Comparison of ENCODE assay signal across 19 cellular contexts in genomic region chr2:223700221-223700620, GRCh38.
A peak's percentile ranks its signal among the peaks of the same experiment; 100 is the strongest.
DNase-seq lines count a peak whose midpoint lies in the region; ATAC-seq, FAIRE-seq and TF ChIP-seq lines count a peak whose summit lies in the region.
"Had no signal": no experiment of that assay in that cellular context is flagged by ENCODE, and none has a peak within 500 bp of the region (broad histone marks: within the 10 kb centered on the region; RNA-seq: fewer than 3 reads in every experiment).

No MANE protein-coding gene starts in this region.

- peak; percentile 38 for FAIRE-seq in TTC549 (lab: Jason Lieb, UNC)

- peaks cover 9% of the 10 kb centered on the region for H3K36me3 Mint-ChIP-seq in MCF 10A (ENCODE audit: insufficient read depth, unreplicated experiment)

- intact Hi-C loops in MCF 10A (cut with micrococcal nuclease) (no loop called here), breast epithelium (cut with DNase I; ENCODE audit: low total_unique reads) (no loop called here), head of caudate nucleus (cut with DNase I) (no loop called here)

- DNase-seq in MCF 10A (ENCODE audit: unreplicated experiment), result no peak
- no peak for DNase-seq in breast epithelium (ENCODE audit: low spot score in 2 of 2)
- peak; percentile 20 for DNase-seq in iris pigment epithelial cell (ENCODE audit: low read depth)
- DNase-seq in NCI-H2227 treated with DMSO at 0.1 percent for 48 hours (lab: John Stamatoyannopoulos, UW), result no peak
- DNase-seq in DMS79 (lab: John Stamatoyannopoulos, UW), result no peak
- DNase-seq in head of caudate nucleus, result no peak
- DNase-seq: AML-193, Caco-2, DMS79 treated with DMSO at 0.1 percent for 48 hours, GF-D8, MM.1S, NCI-H1105, NCI-H1930, NCI-H2171, NCI-H510A, NCI-H82 had no signal

- H3K27ac ChIP-seq in breast epithelium, result no peak overlapping the region
- H3K27ac ChIP-seq: GM23248 had no signal

- H3K4me3 ChIP-seq in breast epithelium, result no peak overlapping the region
- H3K4me3 ChIP-seq: GM23248 had no signal

- H3K9me3 Mint-ChIP-seq in MCF 10A (ENCODE audit: unreplicated experiment), result peaks cover 6% of the 10 kb centered on the region

- TF ChIP-seq CTCF in MCF 10A (IDR thresholded peaks at IDR 0.05; ENCODE audit: unreplicated experiment), result no peak
- TF ChIP-seq CTCF in breast epithelium (IDR thresholded peaks at IDR 0.05), result no peak

- peaks cover 43% of the 10 kb centered on the region for H3K4me1 Mint-ChIP-seq in MCF 10A (ENCODE audit: insufficient read depth, unreplicated experiment)

- no peak overlapping the region for H3K4me3 Mint-ChIP-seq in MCF 10A (ENCODE audit: unreplicated experiment)

- no peaks in the 10 kb centered on the region for H3K36me3 ChIP-seq in breast epithelium

- POLR2A ChIA-PET in MCF 10A (lab: Yijun Ruan, JAX), result interaction anchor here (0.8 to 5.3 kb wide), 4 partner anchors 18 to 741 kb away, joined by 3 to 66 read pairs (median 6); no protein-coding TSS in a partner anchor

- H3K27me3 ChIP-seq in breast epithelium, result no peaks in the 10 kb centered on the region

- no TSS peak for BruUV-seq in MCF 10A (replicated peaks; lab: Mats Ljungman, UMichigan)

- no peaks in the 10 kb centered on the region for H3K9me3 ChIP-seq in breast epithelium
- H3K9me3 ChIP-seq: Caco-2 had no signal

- H3K27ac Mint-ChIP-seq in MCF 10A (ENCODE audit: low read depth, unreplicated experiment), result peak overlapping the region; percentile 99

- CTCF ChIA-PET in MCF 10A (lab: Yijun Ruan, JAX), result interaction anchor here (1.2 to 1.4 kb wide), 2 partner anchors 26 to 270 kb away, joined by 3 to 7 read pairs; no protein-coding TSS in a partner anchor

- no peaks in the 10 kb centered on the region for H3K27me3 Mint-ChIP-seq in MCF 10A (ENCODE audit: insufficient read depth, unreplicated experiment)

- no peak for TF ChIP-seq POLR2A in breast epithelium (IDR thresholded peaks at IDR 0.05)

- ATAC-seq in HG02798 (IDR thresholded peaks at IDR 0.05; ENCODE audit: poor library complexity, unreplicated experiment), result no peak

- no peaks in the 10 kb centered on the region for H3K4me1 ChIP-seq in breast epithelium
